In the genomic region with DNA sequence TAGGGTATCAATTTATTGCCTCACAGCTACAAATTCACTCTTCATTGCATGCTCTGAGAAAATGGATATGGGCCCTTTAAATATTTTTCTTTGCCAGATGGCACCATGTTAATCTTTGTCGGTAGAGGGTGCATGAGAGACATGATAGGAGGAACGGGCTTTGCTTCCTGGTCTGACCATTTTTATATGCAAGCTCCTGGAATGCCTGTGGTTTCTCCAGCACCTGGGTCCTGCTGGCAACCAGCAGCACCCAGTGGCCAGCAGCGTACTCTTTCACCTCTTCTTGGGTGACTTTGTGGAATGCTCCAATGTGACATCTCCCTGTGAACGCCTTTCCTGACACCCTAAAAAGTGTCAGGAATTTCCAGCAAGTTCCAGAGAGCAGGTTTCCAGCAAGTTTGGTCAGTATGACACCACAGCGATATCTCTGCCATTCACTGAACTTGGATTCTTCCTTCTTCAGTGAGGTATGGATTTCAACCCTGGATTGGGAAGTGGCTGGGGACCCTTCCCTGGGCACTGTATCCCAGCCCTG, we compare ENCODE assay signal across 8 cellular contexts.
A peak's percentile ranks its signal among the peaks of the same experiment; 100 is the strongest.
DNase-seq lines count a peak whose midpoint lies in the region; ATAC-seq and TF ChIP-seq lines count a peak whose summit lies in the region.

No MANE protein-coding gene starts in this region.

- H3K27me3 ChIP-seq in GM23338 (ENCODE audit: insufficient read depth) = no peaks in the 10 kb centered on the region
- H3K27me3 ChIP-seq in mesendoderm (ENCODE audit: insufficient read depth, low read length, poor library complexity) = no peaks in the 10 kb centered on the region
- no peaks in the 10 kb centered on the region for H3K27me3 ChIP-seq in neural progenitor cell

- no peak overlapping the region for H3K27ac ChIP-seq in GM23338 (ENCODE audit: low read depth)
- H3K27ac ChIP-seq in mesendoderm (ENCODE audit: low read depth, low read length) = no peak overlapping the region
- H3K27ac ChIP-seq in neural progenitor cell = no peak overlapping the region

- H3K56ac ChIP-seq in mesendoderm (ENCODE audit: low read length) = no peak overlapping the region

- H3K4me1 Mint-ChIP-seq in GM23338 (no peaks in the 10 kb centered on the region), MCF 10A (ENCODE audit: insufficient read depth, unreplicated experiment) (peaks cover 22% of the 10 kb centered on the region), neural progenitor cell (no peaks in the 10 kb centered on the region)

- H3K9me2 ChIP-seq in GM23338 (ENCODE audit: insufficient read depth) = no peaks in the 10 kb centered on the region

- H2BK120ac ChIP-seq in mesendoderm (ENCODE audit: low read depth, low read length) = no peak overlapping the region

- no peak overlapping the region for H3K27ac Mint-ChIP-seq in GM23338
- no peak overlapping the region for H3K27ac Mint-ChIP-seq in MCF 10A (ENCODE audit: low read depth, unreplicated experiment)
- no peak overlapping the region for H3K27ac Mint-ChIP-seq in activated naive CD4-positive, alpha-beta T cell treated with anti-CD3 and anti-CD28 coated beads, Interleukin-2, amount 50 U/mL, for 72 hours
- H3K27ac Mint-ChIP-seq in neural progenitor cell = no peak overlapping the region

- no peak overlapping the region for H4K8ac ChIP-seq in mesendoderm (ENCODE audit: low read depth, low read length)

- H4K20me1 ChIP-seq in GM23338 (replicated peaks; ENCODE audit: insufficient read depth) (no peaks in the 10 kb centered on the region), neural progenitor cell (ENCODE audit: low read depth) (no peaks in the 10 kb centered on the region)

- H3K4ac ChIP-seq in mesendoderm (ENCODE audit: low read depth, low read length) = no peak overlapping the region

- TF ChIP-seq CTCF in GM23338 (conservative IDR thresholded peaks at IDR 0.05; ENCODE audit: low read depth in 2 of 2) (peak in 1 of 2 experiments; percentile 28; a peak in 1 of 4 replicates), MCF 10A (IDR thresholded peaks at IDR 0.05; ENCODE audit: unreplicated experiment) (peak; percentile 42), neural progenitor cell (IDR thresholded peaks at IDR 0.05) (no peak)

- no TSS peak for BruUV-seq in MCF 10A (replicated peaks; lab: Mats Ljungman, UMichigan)

- no CpG with 5 or more reads among the region's 5 CpGs for WGBS in mesendoderm (ENCODE audit: extremely low coverage, insufficient coverage, low lambda C conversion rate)

- peaks cover 5% of the 10 kb centered on the region; the same call in 1 of the 2 replicates for H3K36me3 ChIP-seq in GM23338 (ENCODE audit: insufficient read depth)
- H3K36me3 ChIP-seq in mesendoderm (ENCODE audit: control insufficient read depth, insufficient read depth, low read length) = no peaks in the 10 kb centered on the region
- no peaks in the 10 kb centered on the region for H3K36me3 ChIP-seq in neural progenitor cell

- H3K4me2 ChIP-seq in GM23338 (no peak overlapping the region), mesendoderm (ENCODE audit: low read length) (no peak overlapping the region), neural progenitor cell (no peak overlapping the region)

- DNase-seq in GM23338 (ENCODE audit: low spot score) (peak; percentile 5), NCI-H2227 (lab: John Stamatoyannopoulos, UW; ENCODE audit: unreplicated experiment) (peak; percentile 18), MCF 10A (ENCODE audit: unreplicated experiment) (peak; percentile 88), mesendoderm (peak; percentile 26), neural progenitor cell (ENCODE audit: low spot score) (no peak)
- no peak for DNase-seq in activated naive CD4-positive, alpha-beta T cell treated with anti-CD3 and anti-CD28 coated beads, Interleukin-2, amount 50 U/mL, for 72 hours (ENCODE audit: low spot score in 2 of 2)

- CTCF ChIA-PET in MCF 10A (lab: Yijun Ruan, JAX) = interaction anchor here (0.6 to 4.7 kb wide), 43 partner anchors 9 to 441 kb away, joined by 3 to 21 read pairs (median 4); a partner anchor contains a TSS

- POLR2A ChIA-PET in MCF 10A (lab: Yijun Ruan, JAX) = interaction anchor here (0.6 to 4.8 kb wide), 12 partner anchors 8 to 384 kb away, joined by 3 to 45 read pairs (median 4); a partner anchor contains a TSS

- H3F3A ChIP-seq in GM23338 (replicated peaks; ENCODE audit: low read depth) = no peaks in the 10 kb centered on the region
- H3F3A ChIP-seq in neural progenitor cell (ENCODE audit: low read depth) = no peaks in the 10 kb centered on the region

- H3K9me3 ChIP-seq in neural progenitor cell (ENCODE audit: low read depth) = no peaks in the 10 kb centered on the region

- H3K4me3 ChIP-seq in GM23338 (no peak overlapping the region), mesendoderm (ENCODE audit: low read length) (no peak overlapping the region), neural progenitor cell (no peak overlapping the region)

- no peak overlapping the region for H2AK5ac ChIP-seq in mesendoderm (ENCODE audit: low read length)

- no peak overlapping the region for H3K9ac ChIP-seq in mesendoderm (ENCODE audit: low read length)
- no peak overlapping the region for H3K9ac ChIP-seq in neural progenitor cell

- H3K4me3 Mint-ChIP-seq in GM23338 (no peak overlapping the region), MCF 10A (ENCODE audit: unreplicated experiment) (peak overlapping the region; percentile 47), neural progenitor cell (no peak overlapping the region)

- H2AFZ ChIP-seq in GM23338 (no peak overlapping the region), neural progenitor cell (replicated peaks) (no peak overlapping the region)

- H2BK15ac ChIP-seq in mesendoderm (replicated peaks; ENCODE audit: low read depth) = no peak overlapping the region

- intact Hi-C loops in MCF 10A (cut with micrococcal nuclease) = loop anchor here (1.0 to 10.0 kb wide), 5 partner anchors 141 to 435 kb away; a partner anchor contains a TSS

- H3K79me1 ChIP-seq in mesendoderm (ENCODE audit: low read length) = no peaks in the 10 kb centered on the region

- H4K5ac ChIP-seq in mesendoderm (ENCODE audit: low read length) = no peak overlapping the region

- no peaks in the 10 kb centered on the region for H3K79me2 ChIP-seq in GM23338 (replicated peaks; ENCODE audit: insufficient read depth)
- no peaks in the 10 kb centered on the region for H3K79me2 ChIP-seq in mesendoderm (ENCODE audit: control insufficient read depth, insufficient read depth, low read length)
- H3K79me2 ChIP-seq in neural progenitor cell (ENCODE audit: low read depth) = no peaks in the 10 kb centered on the region

- no peak for ATAC-seq in GM23338
- ATAC-seq in GM18498 (IDR thresholded peaks at IDR 0.05; ENCODE audit: unreplicated experiment) = no peak
- ATAC-seq in GM19397 (IDR thresholded peaks at IDR 0.05; ENCODE audit: unreplicated experiment) = no peak
- ATAC-seq in activated naive CD4-positive, alpha-beta T cell treated with anti-CD3 and anti-CD28 coated beads, Interleukin-2, amount 50 U/mL, for 72 hours = no peak

- H3K27me3 Mint-ChIP-seq in GM23338 (ENCODE audit: insufficient read depth, low read depth, poor library complexity) (no peaks in the 10 kb centered on the region), MCF 10A (ENCODE audit: insufficient read depth, unreplicated experiment) (no peaks in the 10 kb centered on the region), neural progenitor cell (ENCODE audit: insufficient read depth, low read depth) (no peaks in the 10 kb centered on the region)

- H3K4me1 ChIP-seq in GM23338 (ENCODE audit: insufficient read depth) (no peaks in the 10 kb centered on the region), mesendoderm (ENCODE audit: control insufficient read depth, low read depth, low read length) (no peaks in the 10 kb centered on the region), neural progenitor cell (no peaks in the 10 kb centered on the region)

- H3K23ac ChIP-seq in mesendoderm (ENCODE audit: low read length) = no peak overlapping the region

- H3K9me3 Mint-ChIP-seq in GM23338 = peaks cover 11% of the 10 kb centered on the region
- no peaks in the 10 kb centered on the region for H3K9me3 Mint-ChIP-seq in MCF 10A (ENCODE audit: unreplicated experiment)
- H3K9me3 Mint-ChIP-seq in activated naive CD4-positive, alpha-beta T cell treated with anti-CD3 and anti-CD28 coated beads, Interleukin-2, amount 50 U/mL, for 72 hours = no peaks in the 10 kb centered on the region
- peaks cover 4% of the 10 kb centered on the region for H3K9me3 Mint-ChIP-seq in neural progenitor cell

- H3K36me3 Mint-ChIP-seq in GM23338 (ENCODE audit: low read depth) = peaks cover 17% of the 10 kb centered on the region; the same call in 2 of the 3 replicates
- H3K36me3 Mint-ChIP-seq in MCF 10A (ENCODE audit: insufficient read depth, unreplicated experiment) = peaks cover 6% of the 10 kb centered on the region
- no peaks in the 10 kb centered on the region for H3K36me3 Mint-ChIP-seq in activated naive CD4-positive, alpha-beta T cell treated with anti-CD3 and anti-CD28 coated beads, Interleukin-2, amount 50 U/mL, for 72 hours
- H3K36me3 Mint-ChIP-seq in neural progenitor cell = no peaks in the 10 kb centered on the region

- no peak overlapping the region for H3K18ac ChIP-seq in mesendoderm (ENCODE audit: low read length)

- H2BK5ac ChIP-seq in mesendoderm (ENCODE audit: low read length) = no peak overlapping the region

TF ChIP-seq in GM23338, 12 proteins besides CTCF, POLR2A, EP300 and RAD21:
- TF ChIP-seq NANOG (IDR thresholded peaks at IDR 0.05; ENCODE audit: borderline replicate concordance) (no peak), ZNF114 (CRISPR knock-in tag; IDR thresholded peaks at IDR 0.05) (no peak)

Comparison
In these comparisons a context has a peak if more than half of its experiments do, and no peak if none do; other contexts are left out.
1. DNase-seq: peak in GM23338 (single experiment), NCI-H2227 (single experiment), MCF 10A (single experiment) and mesendoderm (single experiment); none in activated naive CD4-positive, alpha-beta T cell treated with anti-CD3 and anti-CD28 coated beads, Interleukin-2, amount 50 U/mL, for 72 hours (0 of 2) and neural progenitor cell (single experiment).